In genomic region chr5:39661026-39661779, GRCh38 we compare ENCODE assay signal across 16 cellular contexts.
A peak's percentile ranks its signal among the peaks of the same experiment; 100 is the strongest.
DNase-seq lines count a peak whose midpoint lies in the region; ATAC-seq, FAIRE-seq and TF ChIP-seq lines count a peak whose summit lies in the region.
"Had no signal": no experiment of that assay in that cellular context is flagged by ENCODE, and none has a peak within 500 bp of the region (broad histone marks: within the 10 kb centered on the region; RNA-seq: fewer than 3 reads in every experiment).

No MANE protein-coding gene starts in this region.

- DNase-seq in LHCN-M2 (ENCODE audit: low read depth) (peak; percentile 68), astrocyte (ENCODE audit: low read depth) (peak; percentile 17), right cardiac atrium (no peak), GOT3 (lab: John Stamatoyannopoulos, UW) (no peak)
- DNase-seq: activated CD4-positive, CD25-positive, alpha-beta regulatory T cell treated with anti-CD3 and anti-CD28 coated beads, Interleukin-2, amount 50 U/mL, for 72 hours; kidney; NCI-H1105; NCI-H446 treated with DMSO at 0.1 percent for 48 hours; thyroid gland had no signal

- H3K36me3 Mint-ChIP-seq in astrocyte (ENCODE audit: low read depth, unreplicated experiment): no peaks in the 10 kb centered on the region

- H3K4me1 Mint-ChIP-seq in astrocyte (ENCODE audit: low read depth, unreplicated experiment): peaks cover 28% of the 10 kb centered on the region

- no peak for ATAC-seq in HG02610 (IDR thresholded peaks at IDR 0.05; ENCODE audit: unreplicated experiment)
- ATAC-seq in right cardiac atrium: no peak
- no peak for ATAC-seq in GM21619 (IDR thresholded peaks at IDR 0.05; ENCODE audit: unreplicated experiment)
- ATAC-seq: esophagus mucosa had no signal

- H4K20me1 ChIP-seq in astrocyte (ENCODE audit: insufficient read depth, low read length): no peaks in the 10 kb centered on the region

- H3K27ac Mint-ChIP-seq in astrocyte (ENCODE audit: unreplicated experiment): peak overlapping the region; percentile 84

- H3K4me3 Mint-ChIP-seq in astrocyte (ENCODE audit: unreplicated experiment): no peak overlapping the region
- H3K4me3 Mint-ChIP-seq: neural crest cell had no signal

- H3K9me3 ChIP-seq in astrocyte (ENCODE audit: insufficient read depth, low read depth, low read length) (no peaks in the 10 kb centered on the region), iPS-18a (ENCODE audit: control insufficient read depth, low read depth, low read length) (no peaks in the 10 kb centered on the region), right cardiac atrium (ENCODE audit: control insufficient read depth, low read length) (peaks cover 2% of the 10 kb centered on the region)
- H3K9me3 ChIP-seq: thyroid gland had no signal

- peak overlapping the region; percentile 56 for H3K27ac ChIP-seq in ACC112 (ENCODE audit: low read depth, low read length)
- peak overlapping the region; percentile 55 for H3K27ac ChIP-seq in astrocyte (ENCODE audit: low read depth, low read length)
- H3K27ac ChIP-seq in iPS-18a (ENCODE audit: low read length): no peak overlapping the region
- H3K27ac ChIP-seq in right cardiac atrium (ENCODE audit: low read length): no peak overlapping the region
- H3K27ac ChIP-seq: HL-60, thyroid gland had no signal

- no peak for TF ChIP-seq CTCF in astrocyte (IDR thresholded peaks at IDR 0.05; ENCODE audit: insufficient read depth, low read depth, low read length)

- H3K9ac ChIP-seq in astrocyte (ENCODE audit: low read length) (peak overlapping the region; percentile 1), iPS-18a (ENCODE audit: low read length) (no peak overlapping the region)

- H3K27me3 Mint-ChIP-seq in astrocyte (ENCODE audit: low read depth, unreplicated experiment): no peaks in the 10 kb centered on the region

- no peaks in the 10 kb centered on the region for H3K9me3 Mint-ChIP-seq in astrocyte (ENCODE audit: unreplicated experiment)

- H3K4me1 ChIP-seq in ACC112 (ENCODE audit: control insufficient read depth, insufficient read depth, low read length, unreplicated experiment) (peaks cover 19% of the 10 kb centered on the region), astrocyte (ENCODE audit: insufficient read depth, low read length) (peaks cover 4% of the 10 kb centered on the region), iPS-18a (ENCODE audit: control insufficient read depth, low read depth, low read length) (peaks cover 11% of the 10 kb centered on the region), right cardiac atrium (ENCODE audit: control insufficient read depth, insufficient read depth, low read length) (no peaks in the 10 kb centered on the region)
- H3K4me1 ChIP-seq: thyroid gland had no signal

- H3K79me2 ChIP-seq in ACC112 (ENCODE audit: control insufficient read depth, insufficient read depth, low read length, unreplicated experiment) (no peaks in the 10 kb centered on the region), astrocyte (ENCODE audit: insufficient read depth, low read length) (no peaks in the 10 kb centered on the region)

- H3K27me3 ChIP-seq in ACC112 (ENCODE audit: insufficient read depth, low read length) (no peaks in the 10 kb centered on the region), astrocyte (ENCODE audit: insufficient read depth, low read length) (no peaks in the 10 kb centered on the region), iPS-18a (ENCODE audit: control insufficient read depth, insufficient read depth, low read length) (peaks cover 23% of the 10 kb centered on the region), right cardiac atrium (ENCODE audit: control insufficient read depth, insufficient read depth) (no peaks in the 10 kb centered on the region)
- H3K27me3 ChIP-seq: thyroid gland had no signal

- intact Hi-C loops in right cardiac atrium (cut with DNase I): no loop called here

- H2AFZ ChIP-seq in ACC112 (ENCODE audit: low read length, unreplicated experiment) (peak overlapping the region; percentile 0), astrocyte (ENCODE audit: low read depth, low read length) (no peak overlapping the region)

- H3K4me3 ChIP-seq in ACC112 (ENCODE audit: low read depth, low read length): no peak overlapping the region
- H3K4me3 ChIP-seq in astrocyte (ENCODE audit: insufficient read depth, low read depth, low read length): no peak overlapping the region
- peak overlapping the region; percentile 16 for H3K4me3 ChIP-seq in iPS-18a (ENCODE audit: low read length)
- no peak overlapping the region for H3K4me3 ChIP-seq in right cardiac atrium (ENCODE audit: low read length)
- H3K4me3 ChIP-seq: thyroid gland had no signal

- H3K4me2 ChIP-seq in astrocyte (ENCODE audit: low read length): no peak overlapping the region

- no peak for FAIRE-seq in astrocyte (lab: Jason Lieb, UNC)

- H3K36me3 ChIP-seq in ACC112 (ENCODE audit: insufficient read depth, low read length): no peaks in the 10 kb centered on the region
- H3K36me3 ChIP-seq in astrocyte (ENCODE audit: insufficient read depth, low read length): no peaks in the 10 kb centered on the region
- no peaks in the 10 kb centered on the region for H3K36me3 ChIP-seq in iPS-18a (ENCODE audit: control insufficient read depth, low read depth, low read length)
- H3K36me3 ChIP-seq: thyroid gland had no signal

Comparison
In these comparisons a context has a peak if more than half of its experiments do, and no peak if none do; other contexts are left out.
1. H3K27ac ChIP-seq: peak in ACC112 (single experiment) and astrocyte (single experiment); none in iPS-18a (single experiment) and right cardiac atrium (single experiment).
2. DNase-seq: peak in LHCN-M2 (single experiment) and astrocyte (single experiment); none in right cardiac atrium (0 of 3) and GOT3 (single experiment).